In the genomic region with DNA sequence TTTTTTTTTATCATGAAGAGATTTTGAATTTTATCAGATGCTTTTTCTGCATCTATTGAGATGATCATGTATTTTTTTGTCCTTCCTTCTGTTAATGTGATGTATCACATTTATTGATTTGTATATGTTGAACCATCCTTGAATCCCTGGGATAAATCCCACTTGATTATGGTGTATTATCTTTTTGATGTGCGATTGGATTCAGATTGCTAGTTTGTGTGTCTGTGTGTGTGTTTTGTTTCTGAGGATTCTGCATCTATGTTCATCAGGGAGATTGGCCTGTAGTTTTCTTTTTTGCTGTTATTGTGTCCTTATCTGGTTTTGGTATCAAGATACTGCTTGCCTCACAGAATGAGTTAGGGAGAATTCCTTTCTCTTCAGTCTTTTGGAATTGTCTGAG, we compare ENCODE assay signal across 16 cellular contexts. TPM values are rescaled to one million over a fixed set of nuclear protein-coding genes. Genes with fewer than 3 reads are reported as not detected.
DNase-seq lines count a peak whose midpoint lies in the region; ATAC-seq and TF ChIP-seq lines count a peak whose summit lies in the region.
"Had no signal": no experiment of that assay in that cellular context is flagged by ENCODE, and none has a peak within 500 bp of the region (broad histone marks: within the 10 kb centered on the region; RNA-seq: fewer than 3 reads in every experiment).

No MANE protein-coding gene starts in this region.

- no peak overlapping the region for H4K8ac ChIP-seq in H9 (replicated peaks; ENCODE audit: insufficient read length, low read depth, low read length)

- TF ChIP-seq CTCF in chondrocyte (IDR thresholded peaks at IDR 0.05) (no peak), osteocyte (IDR thresholded peaks at IDR 0.05) (no peak), H9 (conservative IDR thresholded peaks at IDR 0.05) (no peak)

- H2AFZ ChIP-seq in H9 (ENCODE audit: low read length): no peak overlapping the region
- H2AFZ ChIP-seq: GM23338 had no signal

- H2BK20ac ChIP-seq in H9 (ENCODE audit: low read depth, low read length, poor library complexity, severe bottlenecking): no peak overlapping the region

- DNase-seq in adipocyte (ENCODE audit: low read depth) (no peak), chondrocyte (ENCODE audit: low spot score) (no peak), osteocyte (ENCODE audit: extremely low spot score, unreplicated experiment) (no peak), H9 (no peak), left colon (no peak)
- DNase-seq: C1 segment of cervical spinal cord; Calu3; CD4-positive, alpha-beta memory T cell; COR-L47; DMS53; DMS79 treated with DMSO at 0.1 percent for 48 hours; GF-D8; HFFc6 had no signal

- no peak overlapping the region for H3K9ac ChIP-seq in adipocyte (ENCODE audit: low read length)
- H3K9ac ChIP-seq in H9 (ENCODE audit: extremely low read depth, insufficient read length, low read length): no peak overlapping the region

- no CpG with 5 or more reads among the region's 1 CpG for WGBS in H9 (ENCODE audit: extremely low coverage, insufficient read length, low lambda C conversion rate)

- H3K23ac ChIP-seq in H9 (ENCODE audit: insufficient read length, low read depth, low read length): no peak overlapping the region

- no peak overlapping the region for H3K56ac ChIP-seq in H9 (ENCODE audit: insufficient read length, low read depth, low read length)

- H3K27me3 ChIP-seq in adipocyte (replicated peaks; ENCODE audit: control insufficient read depth, insufficient read depth, low read length) (no peaks in the 10 kb centered on the region), H9 (ENCODE audit: insufficient read depth, low read length) (peaks cover 4% of the 10 kb centered on the region; the same call in 1 of the 2 replicates)

- no peaks in the 10 kb centered on the region for H3K79me1 ChIP-seq in H9 (ENCODE audit: insufficient read depth, low read depth, low read length, poor library complexity, severe bottlenecking)

- no peak overlapping the region for H3K4ac ChIP-seq in H9 (ENCODE audit: low read depth, low read length)

- H2BK5ac ChIP-seq in H9 (ENCODE audit: insufficient read length, low read length): no peak overlapping the region

- H3K4me1 ChIP-seq in adipocyte (ENCODE audit: control insufficient read depth, insufficient read depth, low read length) (no peaks in the 10 kb centered on the region), H9 (ENCODE audit: insufficient read depth, low read length) (no peaks in the 10 kb centered on the region)
- H3K4me1 ChIP-seq: HAP-1 had no signal

- H3K36me3 ChIP-seq in adipocyte (ENCODE audit: control insufficient read depth, insufficient read depth, low read length, severe bottlenecking): no peaks in the 10 kb centered on the region
- H3K36me3 ChIP-seq: HAP-1 had no signal

- H3K9me3 Mint-ChIP-seq in chondrocyte (ENCODE audit: low read depth) (peaks cover 68% of the 10 kb centered on the region), osteocyte (ENCODE audit: unreplicated experiment) (peaks cover 53% of the 10 kb centered on the region), H9 (peaks cover 97 to 99% of the 10 kb centered on the region in 2 experiments)

- no peak overlapping the region for H3K4me2 ChIP-seq in H9 (ENCODE audit: insufficient read depth, insufficient read length, low read length)
- H3K4me2 ChIP-seq: GM23338 had no signal

- H3K4me1 Mint-ChIP-seq in chondrocyte (ENCODE audit: low read depth) (no peaks in the 10 kb centered on the region), osteocyte (ENCODE audit: unreplicated experiment) (no peaks in the 10 kb centered on the region), H9 (no peaks in the 10 kb centered on the region)
- H3K4me1 Mint-ChIP-seq: GM23338 had no signal

- no peaks in the 10 kb centered on the region for H4K20me1 ChIP-seq in H9 (ENCODE audit: control insufficient read depth, insufficient read depth, insufficient read length)

- H3T11ph ChIP-seq in H9 (ENCODE audit: low read length): no peak overlapping the region

- no peaks in the 10 kb centered on the region for H3K23me2 ChIP-seq in H9 (ENCODE audit: insufficient read length, low read depth, low read length, poor library complexity, severe bottlenecking)

- H2AK5ac ChIP-seq in H9 (ENCODE audit: insufficient read length, low read length): no peak overlapping the region

- H3K9me3 ChIP-seq in adipocyte (ENCODE audit: control insufficient read depth, low read length): peaks cover 100% of the 10 kb centered on the region
- peaks cover 47% of the 10 kb centered on the region for H3K9me3 ChIP-seq in H9 (ENCODE audit: control insufficient read depth, low read depth, low read length)
- H3K9me3 ChIP-seq: HAP-1 had no signal

- peak overlapping the region; percentile 18 for H3K4me3 ChIP-seq in adipocyte (ENCODE audit: low read length)
- H3K4me3 ChIP-seq: GM23338, HAP-1 had no signal

- no peak for ATAC-seq in left colon
- no peak for ATAC-seq in GM19463 (IDR thresholded peaks at IDR 0.05; ENCODE audit: unreplicated experiment)
- ATAC-seq: GM23338 had no signal

- no peak overlapping the region for H2BK12ac ChIP-seq in H9 (ENCODE audit: insufficient read length, low read depth, low read length)

- H3K79me2 ChIP-seq in H9 (ENCODE audit: insufficient read depth, low read length): no peaks in the 10 kb centered on the region

- H3K14ac ChIP-seq in H9 (ENCODE audit: insufficient read depth, low read length): no peak overlapping the region

- H3K27me3 Mint-ChIP-seq in chondrocyte (ENCODE audit: low read depth): peaks cover 4% of the 10 kb centered on the region
- peaks cover 13% of the 10 kb centered on the region for H3K27me3 Mint-ChIP-seq in osteocyte (ENCODE audit: unreplicated experiment)
- H3K27me3 Mint-ChIP-seq in H9 (ENCODE audit: low read depth): peaks cover 95% of the 10 kb centered on the region
- H3K27me3 Mint-ChIP-seq: CD4-positive, alpha-beta memory T cell had no signal

- no peak overlapping the region for H2BK15ac ChIP-seq in H9 (ENCODE audit: low read depth, low read length)

- H3K4me3 Mint-ChIP-seq in chondrocyte (ENCODE audit: unreplicated experiment) (no peak overlapping the region), osteocyte (ENCODE audit: unreplicated experiment) (no peak overlapping the region), H9 (no peak overlapping the region)
- H3K4me3 Mint-ChIP-seq: CD4-positive, alpha-beta memory T cell; GM23338; HFFc6 had no signal

- no peak overlapping the region for H4K5ac ChIP-seq in H9 (ENCODE audit: insufficient read length, low read depth, low read length)

- H4K91ac ChIP-seq in H9 (ENCODE audit: insufficient read length, low read depth, low read length): no peak overlapping the region

- no peak overlapping the region for H2BK120ac ChIP-seq in H9 (ENCODE audit: low read depth, low read length, poor library complexity, severe bottlenecking)

- peak overlapping the region; percentile 65 for H3K27ac Mint-ChIP-seq in chondrocyte (ENCODE audit: unreplicated experiment)
- H3K27ac Mint-ChIP-seq in osteocyte (ENCODE audit: unreplicated experiment): peak overlapping the region; percentile 1
- H3K27ac Mint-ChIP-seq in H9: no peak overlapping the region
- H3K27ac Mint-ChIP-seq: CD4-positive, alpha-beta memory T cell; GM23338; HFFc6 had no signal

- no peak overlapping the region for H3K27ac ChIP-seq in H9 (ENCODE audit: insufficient read length, low read depth, low read length)

- no peak overlapping the region for H3K18ac ChIP-seq in H9 (ENCODE audit: insufficient read length, low read depth, low read length)

- intact Hi-C loops in left colon (cut with DNase I, micrococcal nuclease): no loop called here

- H3K36me3 Mint-ChIP-seq in chondrocyte (ENCODE audit: low read depth): peaks cover 47% of the 10 kb centered on the region
- H3K36me3 Mint-ChIP-seq in osteocyte (ENCODE audit: unreplicated experiment): peaks cover 43% of the 10 kb centered on the region
- H3K36me3 Mint-ChIP-seq in H9 (ENCODE audit: insufficient read depth in 1 of 3, low read depth in 3 of 3): peaks cover 36 to 59% (median 51%) of the 10 kb centered on the region in 3 experiments

RNA-seq across cellular contexts. Expression of gene KCNQ1OT1, which starts 52.6 kb away (rescaled TPM):
- total RNA-seq in chondrocyte: 2.5 to 8.5 TPM (median 2.7 TPM) in 3 replicates
- total RNA-seq in osteocyte: 3.4 and 3.9 TPM in 2 replicates
- 0.88 and 1.2 TPM in 2 replicates for total RNA-seq in H9 (2021)
- total RNA-seq in left colon: 1 to 10 TPM; 1.1 to 1.9 TPM

Comparison
In these comparisons a context has a peak if more than half of its experiments do, and no peak if none do; other contexts are left out.
1. H3K27ac Mint-ChIP-seq: peak in chondrocyte (single experiment) and osteocyte (single experiment); none in H9 (0 of 3).